In genomic region chr19:30228726-30229523, GRCh38 we compare ENCODE assay signal across 8 cellular contexts.
DNase-seq lines count a peak whose midpoint lies in the region; ATAC-seq and TF ChIP-seq lines count a peak whose summit lies in the region.

No MANE protein-coding gene starts in this region.

- DNase-seq in DMS79 (lab: John Stamatoyannopoulos, UW) (peak; percentile 15), Peyer's patch (no peak), heart left ventricle (no peak), progenitor cell of endocrine pancreas (ENCODE audit: low spot score, unreplicated experiment) (no peak), foreskin keratinocyte (no peak)
- DNase-seq in effector CD4-positive, alpha-beta T cell = no peak

- peaks cover 24% of the 10 kb centered on the region for H3K4me1 Mint-ChIP-seq in progenitor cell of endocrine pancreas (ENCODE audit: low read depth)

- ATAC-seq in heart left ventricle (peak in 2 of 4 donors; percentile 17 to 46), GM18505 (IDR thresholded peaks at IDR 0.05; ENCODE audit: unreplicated experiment) (no peak), esophagus mucosa (no peak), foreskin keratinocyte (no peak)

- H3K9me3 Mint-ChIP-seq in progenitor cell of endocrine pancreas (ENCODE audit: low read depth) = no peaks in the 10 kb centered on the region

- no peak for TF ChIP-seq CTCF in Peyer's patch (IDR thresholded peaks at IDR 0.05)
- TF ChIP-seq CTCF in heart left ventricle (IDR thresholded peaks at IDR 0.05) = no peak
- peak; percentile 6 for TF ChIP-seq CTCF in progenitor cell of endocrine pancreas (IDR thresholded peaks at IDR 0.05; ENCODE audit: unreplicated experiment)
- no peak for TF ChIP-seq CTCF in foreskin keratinocyte (conservative IDR thresholded peaks at IDR 0.05)

- H3K36me3 Mint-ChIP-seq in progenitor cell of endocrine pancreas (ENCODE audit: insufficient read depth) = no peaks in the 10 kb centered on the region

- H3K4me1 ChIP-seq in Peyer's patch (peaks cover 0 to 31% (median 5%) of the 10 kb centered on the region in 4 donors), heart left ventricle (peaks cover 0 to 46% (median 15%) of the 10 kb centered on the region in 12 donors), foreskin keratinocyte (no peaks in the 10 kb centered on the region)

- H3K4me3 ChIP-seq in Peyer's patch (peak overlapping the region; percentile 33 to 74 (median 56)), heart left ventricle (peak overlapping the region; percentile 23 to 69 (median 56))

- peak overlapping the region; percentile 79 for H3K4me3 Mint-ChIP-seq in progenitor cell of endocrine pancreas (ENCODE audit: low read depth)

- H3K27ac ChIP-seq in Peyer's patch = peak overlapping the region; percentile 10 to 79 (median 56)
- peak overlapping the region in 6 of 12 donors; percentile 15 to 82 (median 70) for H3K27ac ChIP-seq in heart left ventricle
- H3K27ac ChIP-seq in foreskin keratinocyte = no peak overlapping the region

- intact Hi-C loops in heart left ventricle (cut with DNase I) = loop anchor here in 7 of 10 donors (5.0 to 10.0 kb wide), 6 partner anchors 176 to 426 kb away; no protein-coding TSS in a partner anchor

- H3K36me3 ChIP-seq in Peyer's patch = no peaks in the 10 kb centered on the region
- no peaks in the 10 kb centered on the region for H3K36me3 ChIP-seq in heart left ventricle

- H3K9me3 ChIP-seq in Peyer's patch = no peaks in the 10 kb centered on the region
- H3K9me3 ChIP-seq in heart left ventricle = no peaks in the 10 kb centered on the region

- TF ChIP-seq POLR2A in Peyer's patch (IDR thresholded peaks at IDR 0.05) (no peak), heart left ventricle (IDR thresholded peaks at IDR 0.05) (no peak), GM18505 (IDR thresholded peaks at IDR 0.05; ENCODE audit: borderline replicate concordance, extremely low read depth, insufficient read depth, insufficient read length) (no peak)

- H3K27ac Mint-ChIP-seq in progenitor cell of endocrine pancreas = peak overlapping the region; percentile 65

- H3K27me3 ChIP-seq in Peyer's patch (peaks cover 0 to 35% of the 10 kb centered on the region in 2 donors), heart left ventricle (peaks cover 0 to 75% (median 43%) of the 10 kb centered on the region in 9 donors), foreskin keratinocyte (peaks cover 70% of the 10 kb centered on the region)

- peaks cover 72% of the 10 kb centered on the region for H3K27me3 Mint-ChIP-seq in progenitor cell of endocrine pancreas

- 1 to 3% (median 2%) methylated on average over 29 to 54 of the region's 54 CpGs for WGBS in heart left ventricle, 4 donors
